1 cellular context compared by ENCODE assay signal in the genomic region with DNA sequence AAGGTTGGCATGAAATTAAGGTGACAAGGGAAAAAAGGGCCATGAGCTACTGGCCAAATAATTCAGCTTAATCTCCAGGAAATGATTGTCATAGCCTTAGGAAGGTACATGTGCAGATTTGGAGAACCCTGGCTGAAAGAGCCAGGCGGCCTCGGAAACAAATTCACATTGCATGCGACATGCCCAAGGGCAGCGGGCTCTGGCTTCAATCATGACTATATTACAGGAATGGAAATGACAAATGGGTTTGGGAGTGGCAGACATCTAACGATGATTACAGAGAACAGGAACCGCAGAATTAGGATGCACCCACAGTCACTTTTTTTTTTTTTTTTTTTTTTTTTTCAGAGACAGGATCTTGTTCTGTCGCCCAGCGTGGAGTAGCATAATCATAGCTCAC.
TF ChIP-seq lines count a peak whose summit lies in the region.

No MANE protein-coding gene starts in this region.

TF ChIP-seq in WTC11, 78 proteins besides CTCF, POLR2A, EP300 and RAD21 (continued from another document):
- no peak for TF ChIP-seq ZNF671 (CRISPR knock-in tag; IDR thresholded peaks at IDR 0.05)
- TF ChIP-seq RELA (CRISPR knock-in tag; IDR thresholded peaks at IDR 0.05; ENCODE audit: borderline replicate concordance) = no peak
- no peak for TF ChIP-seq NR2C2 (CRISPR knock-in tag; IDR thresholded peaks at IDR 0.05)
TF ChIP-seq in WTC11: peak in this region for 0.
